In the genomic region with DNA sequence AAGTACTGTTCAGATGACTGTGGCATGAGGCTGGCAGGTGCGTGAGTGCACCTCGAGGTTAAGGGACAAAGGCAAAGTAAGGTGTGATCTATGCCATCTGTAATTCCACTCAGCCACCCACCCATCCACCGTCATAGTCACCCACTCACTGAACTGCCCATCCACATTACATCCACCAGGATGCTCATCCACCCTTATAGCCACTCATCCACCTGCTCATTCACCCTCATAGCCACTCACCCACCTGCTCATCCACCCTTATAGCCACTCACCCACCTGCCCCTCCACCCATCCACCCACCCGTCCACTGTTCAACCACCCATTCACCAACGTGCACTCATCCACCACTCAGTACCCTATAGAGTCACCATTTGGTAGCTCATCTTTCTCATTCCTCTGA, we compare ENCODE assay signal across 15 cellular contexts.
"Had no signal": no experiment of that assay in that cellular context is flagged by ENCODE, and none has a peak within 500 bp of the region (broad histone marks: within the 10 kb centered on the region; RNA-seq: fewer than 3 reads in every experiment).

No MANE protein-coding gene starts in this region.

- H3K9me3 Mint-ChIP-seq: T-cell; T-helper 1 cell treated with Interleukin-12 subunit alpha and Interleukin-12 subunit beta and Interleukin-4 antibody, amounts not matched to agents 30 μg/mL and 1 μg/mL, for 36 hours had no signal

- H3K4me3 Mint-ChIP-seq: T-cell; T-helper 1 cell treated with Interleukin-12 subunit alpha and Interleukin-12 subunit beta and Interleukin-4 antibody, amounts not matched to agents 30 μg/mL and 1 μg/mL, for 36 hours had no signal

- DNase-seq: MV-4-11, NCI-H1048, NCI-H1436, NCI-H187, NCI-H2029, NCI-H2081 treated with DMSO at 0.1 percent for 48 hours, NCI-H2227 treated with DMSO at 0.1 percent for 48 hours, NCI-H524, NCI-H526 treated with DMSO at 0.1 percent for 48 hours, PC-3, SK-N-SH, SW 1271 had no signal

- H3K9me3 ChIP-seq: SK-N-SH had no signal

- H3K27ac Mint-ChIP-seq: T-cell; T-helper 1 cell treated with Interleukin-12 subunit alpha and Interleukin-12 subunit beta and Interleukin-4 antibody, amounts not matched to agents 30 μg/mL and 1 μg/mL, for 36 hours had no signal

- ATAC-seq: Panc1, PC-3, T-cell had no signal

- H3K36me3 Mint-ChIP-seq: T-cell had no signal

- H3K4me1 Mint-ChIP-seq: T-cell had no signal
